Comparison of ENCODE assay signal across 1 cellular context in the genomic region with DNA sequence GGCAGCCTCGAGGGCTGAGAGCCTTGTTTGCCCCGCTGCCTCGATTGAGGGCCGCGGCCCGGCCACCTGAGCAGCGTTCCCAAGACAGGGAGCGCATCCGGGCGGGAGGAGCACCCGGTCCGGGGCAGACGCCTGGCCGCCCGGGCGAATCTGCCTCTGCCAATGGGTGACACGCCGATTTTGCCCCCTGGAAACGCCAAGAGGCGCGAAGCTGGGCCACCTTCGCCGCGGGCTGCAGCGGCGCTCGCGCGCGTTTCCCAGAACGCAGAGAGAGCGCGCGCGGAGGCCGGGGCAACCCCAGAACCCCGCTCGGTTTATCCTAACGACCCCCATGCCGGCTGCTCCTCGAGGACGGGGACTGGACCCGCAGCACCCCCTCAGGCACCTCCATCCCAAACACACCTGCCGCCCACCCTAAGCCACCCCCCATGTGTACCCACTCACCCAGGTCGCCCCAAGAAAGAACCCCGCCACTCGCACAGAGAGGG.
A peak's percentile ranks its signal among the peaks of the same experiment; 100 is the strongest.
TF ChIP-seq lines count a peak whose summit lies in the region.

No MANE protein-coding gene starts in this region.

TF ChIP-seq in A549, 52 proteins besides CTCF, POLR2A, EP300 and RAD21:
- TF ChIP-seq, protein P1, sequence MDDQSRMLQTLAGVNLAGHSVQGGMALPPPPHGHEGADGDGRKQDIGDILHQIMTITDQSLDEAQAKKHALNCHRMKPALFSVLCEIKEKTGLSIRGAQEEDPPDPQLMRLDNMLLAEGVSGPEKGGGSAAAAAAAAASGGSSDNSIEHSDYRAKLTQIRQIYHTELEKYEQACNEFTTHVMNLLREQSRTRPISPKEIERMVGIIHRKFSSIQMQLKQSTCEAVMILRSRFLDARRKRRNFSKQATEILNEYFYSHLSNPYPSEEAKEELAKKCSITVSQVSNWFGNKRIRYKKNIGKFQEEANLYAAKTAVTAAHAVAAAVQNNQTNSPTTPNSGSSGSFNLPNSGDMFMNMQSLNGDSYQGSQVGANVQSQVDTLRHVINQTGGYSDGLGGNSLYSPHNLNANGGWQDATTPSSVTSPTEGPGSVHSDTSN (IDR thresholded peaks at IDR 0.05) = no peak
- TF ChIP-seq NR3C1 (IDR thresholded peaks at IDR 0.05) (no peak), GATA3 (IDR thresholded peaks at IDR 0.05; ENCODE audit: borderline replicate concordance) (no peak), CHD4 (IDR thresholded peaks at IDR 0.05; ENCODE audit: borderline replicate concordance) (no peak), ZNF302 (CRISPR knock-in tag; IDR thresholded peaks at IDR 0.05) (no peak), KDM5A (IDR thresholded peaks at IDR 0.05) (no peak), NPAS2 (CRISPR knock-in tag; IDR thresholded peaks at IDR 0.05; ENCODE audit: borderline replicate concordance) (no peak), FOSL2 (IDR thresholded peaks at IDR 0.05) (no peak), FOSL2 (CRISPR knock-in tag; IDR thresholded peaks at IDR 0.05) (no peak)
- TF ChIP-seq, protein P2, sequence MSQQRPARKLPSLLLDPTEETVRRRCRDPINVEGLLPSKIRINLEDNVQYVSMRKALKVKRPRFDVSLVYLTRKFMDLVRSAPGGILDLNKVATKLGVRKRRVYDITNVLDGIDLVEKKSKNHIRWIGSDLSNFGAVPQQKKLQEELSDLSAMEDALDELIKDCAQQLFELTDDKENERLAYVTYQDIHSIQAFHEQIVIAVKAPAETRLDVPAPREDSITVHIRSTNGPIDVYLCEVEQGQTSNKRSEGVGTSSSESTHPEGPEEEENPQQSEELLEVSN (IDR thresholded peaks at IDR 0.05; ENCODE audit: borderline replicate concordance, low read depth) = peak; percentile 87
- TF ChIP-seq, protein P3, sequence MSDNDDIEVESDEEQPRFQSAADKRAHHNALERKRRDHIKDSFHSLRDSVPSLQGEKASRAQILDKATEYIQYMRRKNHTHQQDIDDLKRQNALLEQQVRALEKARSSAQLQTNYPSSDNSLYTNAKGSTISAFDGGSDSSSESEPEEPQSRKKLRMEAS (IDR thresholded peaks at IDR 0.05) = peak; percentile 68
TF ChIP-seq in A549: peak in this region for 2.
